Comparison of ENCODE assay signal across 17 cellular contexts in the genomic region with DNA sequence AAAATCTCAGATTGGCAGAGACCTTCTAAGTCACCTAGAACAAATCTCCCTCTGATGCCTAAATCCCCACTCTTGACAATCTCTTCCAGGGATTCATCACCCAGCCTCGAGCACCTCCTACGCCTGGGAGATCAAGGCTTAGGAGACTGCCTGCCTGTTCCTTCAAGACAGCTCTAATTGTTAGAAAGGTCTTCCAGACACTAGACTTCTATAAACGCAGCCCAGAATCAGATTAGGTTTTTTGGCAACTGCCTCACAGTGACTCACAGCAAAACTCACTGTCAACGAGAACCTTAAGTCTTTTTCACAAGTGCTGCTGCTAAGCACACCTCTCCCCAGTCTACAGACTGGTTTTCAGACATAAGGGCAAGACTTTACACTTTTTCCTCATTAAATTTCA. TPM values are rescaled to one million over a fixed set of nuclear protein-coding genes. Genes with fewer than 3 reads are reported as not detected.
DNase-seq lines count a peak whose midpoint lies in the region; TF ChIP-seq lines count a peak whose summit lies in the region.
"Had no signal": no experiment of that assay in that cellular context is flagged by ENCODE, and none has a peak within 500 bp of the region (broad histone marks: within the 10 kb centered on the region; RNA-seq: fewer than 3 reads in every experiment).

No MANE protein-coding gene starts in this region.

- H3K27ac Mint-ChIP-seq in T-helper 2 cell treated with Interferon-gamma antibody and Interleukin-4, amounts not matched to agents 5 μg/mL and 100 μg/mL, for 36 hours, result peak overlapping the region; percentile 53
- H3K27ac Mint-ChIP-seq: activated CD4-positive, alpha-beta memory T cell treated with anti-CD3 and anti-CD28 coated beads, Interleukin-2, amount 10 ng/mL, durations not matched to agents 7 days and 5 days; stimulated activated naive B cell treated with anti-CD40 and anti-IgM and Interleukin-4, amounts not matched to agents 10 μg/mL and 1 μg/mL and 100 μg/mL, for 72 hours; T-helper 17 cell had no signal

- no peak for TF ChIP-seq POLR2A in prostate gland (IDR thresholded peaks at IDR 0.05)

- H3K4me3 ChIP-seq in fibroblast of lung (replicated peaks in 1 of 4; ENCODE audit: control extremely low read depth in 1 of 4, insufficient read depth in 1 of 4, low read depth in 3 of 4, low read length in 4 of 4) (no peak overlapping the region), prostate gland (no peak overlapping the region)
- H3K4me3 ChIP-seq: Peyer's patch had no signal

- no peak overlapping the region for H2AFZ ChIP-seq in fibroblast of lung (ENCODE audit: low read length)

- H3K27me3 ChIP-seq in fibroblast of lung (ENCODE audit: control insufficient read depth, insufficient read depth, low read length) (no peaks in the 10 kb centered on the region), prostate gland (replicated peaks; ENCODE audit: insufficient read depth) (no peaks in the 10 kb centered on the region)
- H3K27me3 ChIP-seq: Peyer's patch had no signal

- WGBS in prostate gland, result 10% methylated on average over 4 of the region's 4 CpGs

- peaks cover 52% of the 10 kb centered on the region for H3K4me1 Mint-ChIP-seq in T-helper 2 cell treated with Interferon-gamma antibody and Interleukin-4, amounts not matched to agents 5 μg/mL and 100 μg/mL, for 36 hours (ENCODE audit: low read depth)
- H3K4me1 Mint-ChIP-seq: stimulated activated naive B cell treated with anti-CD40 and anti-IgM and Interleukin-4, amounts not matched to agents 10 μg/mL and 1 μg/mL and 100 μg/mL, for 72 hours had no signal

- no peak overlapping the region for H3K4me3 Mint-ChIP-seq in T-helper 2 cell treated with Interferon-gamma antibody and Interleukin-4, amounts not matched to agents 5 μg/mL and 100 μg/mL, for 36 hours
- H3K4me3 Mint-ChIP-seq: activated CD4-positive, alpha-beta memory T cell treated with anti-CD3 and anti-CD28 coated beads, Interleukin-2, amount 10 ng/mL, durations not matched to agents 7 days and 5 days; stimulated activated naive B cell treated with anti-CD40 and anti-IgM and Interleukin-4, amounts not matched to agents 10 μg/mL and 1 μg/mL and 100 μg/mL, for 72 hours; T-helper 17 cell had no signal

- no peaks in the 10 kb centered on the region for H3K4me1 ChIP-seq in fibroblast of lung (ENCODE audit: control insufficient read depth, extremely low read depth, insufficient read depth, low read length)
- no peaks in the 10 kb centered on the region for H3K4me1 ChIP-seq in prostate gland (replicated peaks)
- H3K4me1 ChIP-seq: Peyer's patch had no signal

- H4K20me1 ChIP-seq in fibroblast of lung (ENCODE audit: control insufficient read depth, extremely low read depth, insufficient read depth, low read length), result no peaks in the 10 kb centered on the region

- intact Hi-C loops in prostate gland (cut with DNase I), result loop anchor here (10.0 kb wide), 1 partner anchor 72 kb away; no protein-coding TSS in a partner anchor

- no peaks in the 10 kb centered on the region for H3K9me3 Mint-ChIP-seq in T-helper 2 cell treated with Interferon-gamma antibody and Interleukin-4, amounts not matched to agents 5 μg/mL and 100 μg/mL, for 36 hours
- H3K9me3 Mint-ChIP-seq: activated CD4-positive, alpha-beta memory T cell treated with anti-CD3 and anti-CD28 coated beads, Interleukin-2, amount 10 ng/mL, durations not matched to agents 7 days and 5 days; stimulated activated naive B cell treated with anti-CD40 and anti-IgM and Interleukin-4, amounts not matched to agents 10 μg/mL and 1 μg/mL and 100 μg/mL, for 72 hours had no signal

- H3K79me2 ChIP-seq in fibroblast of lung (ENCODE audit: control insufficient read depth, insufficient read depth, low read length), result no peaks in the 10 kb centered on the region

- no peak overlapping the region for H3K4me2 ChIP-seq in fibroblast of lung (ENCODE audit: extremely low read depth, insufficient read depth, low read length)

- H3K36me3 Mint-ChIP-seq in T-helper 2 cell treated with Interferon-gamma antibody and Interleukin-4, amounts not matched to agents 5 μg/mL and 100 μg/mL, for 36 hours (ENCODE audit: low read depth), result peaks cover 1% of the 10 kb centered on the region
- H3K36me3 Mint-ChIP-seq: stimulated activated naive B cell treated with anti-CD40 and anti-IgM and Interleukin-4, amounts not matched to agents 10 μg/mL and 1 μg/mL and 100 μg/mL, for 72 hours had no signal

- H3K27ac ChIP-seq in fibroblast of lung (ENCODE audit: insufficient read depth, low read length), result no peak overlapping the region
- no peak overlapping the region for H3K27ac ChIP-seq in prostate gland
- H3K27ac ChIP-seq: Peyer's patch had no signal

- TF ChIP-seq CTCF in fibroblast of lung (conservative IDR thresholded peaks at IDR 0.05 in 1 of 2, IDR thresholded peaks at IDR 0.05 in 1 of 2; ENCODE audit: low read depth in 1 of 2, low read length in 2 of 2) (no peak), prostate gland (IDR thresholded peaks at IDR 0.05) (no peak)

- H3K9me3 ChIP-seq in fibroblast of lung (ENCODE audit: control insufficient read depth, insufficient read depth, low read depth, low read length) (no peaks in the 10 kb centered on the region), prostate gland (no peaks in the 10 kb centered on the region)
- H3K9me3 ChIP-seq: Peyer's patch had no signal

- peak; percentile 31 for DNase-seq in GM04504 (ENCODE audit: low read depth)
- no peak for DNase-seq in T-helper 2 cell treated with Interferon-gamma antibody and Interleukin-4, amounts not matched to agents 5 μg/mL and 100 μg/mL, for 36 hours (ENCODE audit: low spot score)
- peak; percentile 26 to 90 for DNase-seq in fibroblast of lung (ENCODE audit: low read depth in 2 of 2)
- DNase-seq in prostate gland (ENCODE audit: low spot score), result peak; percentile 52
- DNase-seq in NCI-H2171 treated with DMSO at 0.1 percent for 48 hours (lab: John Stamatoyannopoulos, UW), result no peak
- DNase-seq in LoVo (ENCODE audit: low spot score), result no peak
- DNase-seq in activated CD4-positive, alpha-beta T cell treated with anti-CD3 and anti-CD28 coated beads, Interleukin-2, amount 50 U/mL, for 48 hours, result no peak
- DNase-seq in stimulated activated CD4-positive, alpha-beta T cell treated with anti-CD3 and anti-CD28 coated beads, Interleukin-4, amount 100 ng/mL, for 1 hour, result no peak
- DNase-seq: activated CD4-positive, alpha-beta memory T cell treated with anti-CD3 and anti-CD28 coated beads, Interleukin-2, amount 10 ng/mL, durations not matched to agents 7 days and 5 days; activated naive CD4-positive, alpha-beta T cell; C1 segment of cervical spinal cord; foreskin melanocyte; kidney glomerular epithelial cell; Peyer's patch; stimulated activated CD4-positive, alpha-beta T cell treated with anti-CD3 and anti-CD28 coated beads, Interleukin-4, amount 100 ng/mL, for 24 hours; stimulated activated naive B cell treated with anti-CD40 and anti-IgM and Interleukin-4, amounts not matched to agents 10 μg/mL and 1 μg/mL and 100 μg/mL, for 72 hours; T-helper 17 cell had no signal

- no peak overlapping the region for H3K9ac ChIP-seq in fibroblast of lung (ENCODE audit: insufficient read depth, low read length)

- H3K36me3 ChIP-seq in fibroblast of lung (ENCODE audit: control insufficient read depth, insufficient read depth, low read length) (no peaks in the 10 kb centered on the region), prostate gland (no peaks in the 10 kb centered on the region)
- H3K36me3 ChIP-seq: Peyer's patch had no signal

- no peaks in the 10 kb centered on the region for H3K27me3 Mint-ChIP-seq in T-helper 2 cell treated with Interferon-gamma antibody and Interleukin-4, amounts not matched to agents 5 μg/mL and 100 μg/mL, for 36 hours (ENCODE audit: low read depth)

RNA-seq across cellular contexts. Expression of a gene that starts 23.1 kb away (rescaled TPM):
- total RNA-seq in fibroblast of lung (10.0 and 12.4 TPM in 2 replicates), prostate gland (10 to 100 TPM; 23.6 to 50.3 TPM)
- polyA plus RNA-seq in fibroblast of lung, result 0.92 and 1.4 TPM in 2 replicates
- 0.22 and 0.29 TPM in 2 replicates for polyA plus RNA-seq in fibroblast of lung (2012)
- polyA minus RNA-seq in fibroblast of lung (ENCODE audit: low replicate concordance), result 0.55 and 0.93 TPM in 2 replicates

Comparison
In these comparisons a context has a peak if more than half of its experiments do, and no peak if none do; other contexts are left out.
1. DNase-seq: peak in GM04504 (single experiment), fibroblast of lung (2 of 2) and prostate gland (single experiment); none in T-helper 2 cell treated with Interferon-gamma antibody and Interleukin-4, amounts not matched to agents 5 μg/mL and 100 μg/mL, for 36 hours (single experiment), NCI-H2171 treated with DMSO at 0.1 percent for 48 hours (single experiment), LoVo (single experiment), activated CD4-positive, alpha-beta T cell treated with anti-CD3 and anti-CD28 coated beads, Interleukin-2, amount 50 U/mL, for 48 hours (0 of 2) and stimulated activated CD4-positive, alpha-beta T cell treated with anti-CD3 and anti-CD28 coated beads, Interleukin-4, amount 100 ng/mL, for 1 hour (single experiment).